ENCODE assay signal across 19 cellular contexts in genomic region chr1:21042920-21043605, GRCh38.
A peak's percentile ranks its signal among the peaks of the same experiment; 100 is the strongest.
DNase-seq lines count a peak whose midpoint lies in the region; ATAC-seq, FAIRE-seq and TF ChIP-seq lines count a peak whose summit lies in the region.
"Had no signal": no experiment of that assay in that cellular context is flagged by ENCODE, and none has a peak within 500 bp of the region (broad histone marks: within the 10 kb centered on the region; RNA-seq: fewer than 3 reads in every experiment).

No MANE protein-coding gene starts in this region.

- no peak overlapping the region for H3K27ac ChIP-seq in A549
- H3K27ac ChIP-seq in HEK293 (ENCODE audit: extremely low read depth, low read depth, low read length) = no peak overlapping the region
- H3K27ac ChIP-seq: epithelial cell of prostate, suprapubic skin had no signal

- TF ChIP-seq RAD21 in A549 (conservative IDR thresholded peaks at IDR 0.05 in 1 of 2, IDR thresholded peaks at IDR 0.05 in 1 of 2) = no peak

- DNase-seq in A549 (ENCODE audit: low read depth in 1 of 2, low spot score in 1 of 2) = no peak
- DNase-seq in cardiac fibroblast (ENCODE audit: low read depth in 2 of 2) = peak; percentile 61 to 68
- DNase-seq in mesothelial cell of epicardium (ENCODE audit: low spot score in 2 of 2, unreplicated experiment in 2 of 2) = no peak
- no peak for DNase-seq in T-helper 1 cell
- no peak for DNase-seq in HCEC 1CT
- DNase-seq in NCI-H1105 (lab: John Stamatoyannopoulos, UW) = no peak
- no peak for DNase-seq in GM13976 (ENCODE audit: low spot score)
- DNase-seq: activated CD4-positive, alpha-beta T cell treated with anti-CD3 and anti-CD28 coated beads, Interleukin-2, amount 10 ng/mL, durations not matched to agents 24 days and 14 days; activated T-cell treated with anti-CD3 and anti-CD28 coated beads for 4 hours; hippocampal formation; left cardiac atrium; MM.1S; mucosa of descending colon; NCI-H2171 had no signal

- in situ Hi-C loops in GM13976 (cut with MboI; ENCODE audit: low sequenced_read_pairs, unreplicated experiment) = no loop called here

- no peaks in the 10 kb centered on the region for H3K27me3 Mint-ChIP-seq in mesothelial cell of epicardium (ENCODE audit: low read depth)
- H3K27me3 Mint-ChIP-seq: activated CD4-positive, alpha-beta T cell treated with anti-CD3 and anti-CD28 coated beads, Interleukin-2, amount 10 ng/mL, durations not matched to agents 24 days and 14 days had no signal

- H3K4me2 ChIP-seq in A549 = no peak overlapping the region

- no peaks in the 10 kb centered on the region for H3K9me3 ChIP-seq in A549
- no peaks in the 10 kb centered on the region for H3K9me3 ChIP-seq in HEK293 (ENCODE audit: control insufficient read depth, insufficient read depth, low read depth, low read length)
- H3K9me3 ChIP-seq: mucosa of descending colon, suprapubic skin had no signal

- POLR2A ChIA-PET in A549 (lab: Yijun Ruan, JAX) = no interaction called here
- POLR2A ChIA-PET in HEK293 (lab: Yijun Ruan, JAX) = no interaction called here

- H3K4me3 Mint-ChIP-seq in mesothelial cell of epicardium = no peak overlapping the region
- H3K4me3 Mint-ChIP-seq: activated CD4-positive, alpha-beta T cell treated with anti-CD3 and anti-CD28 coated beads, Interleukin-2, amount 10 ng/mL, durations not matched to agents 24 days and 14 days; T-helper 2 cell treated with Interferon-gamma antibody and Interleukin-4, amounts not matched to agents 5 μg/mL and 100 μg/mL, for 36 hours had no signal

- TF ChIP-seq CTCF in A549 (IDR thresholded peaks at IDR 0.05) = no peak
- no peak for TF ChIP-seq CTCF in HEK293 (tag by site-specific recombination; IDR thresholded peaks at IDR 0.05)
- no peak for TF ChIP-seq CTCF in cardiac fibroblast (IDR thresholded peaks at IDR 0.05; ENCODE audit: low read depth, low read length)
- TF ChIP-seq CTCF in mesothelial cell of epicardium (IDR thresholded peaks at IDR 0.05; ENCODE audit: unreplicated experiment) = no peak
- TF ChIP-seq CTCF in GM13976 (IDR thresholded peaks at IDR 0.05; ENCODE audit: borderline replicate concordance, control extremely low read depth, extremely low read depth, insufficient read depth, missing control alignments) = no peak

- H3K4me1 ChIP-seq in A549 (0 out of 3 replicates have a peak, but pooled peaks cover 6% of the 10 kb centered on the region), HEK293 (ENCODE audit: control insufficient read depth, insufficient read depth, low read length) (0 out of 2 replicates have a peak, but pooled peaks cover 8% of the 10 kb centered on the region)
- H3K4me1 ChIP-seq: suprapubic skin had no signal

- H3K36me3 ChIP-seq in HEK293 (ENCODE audit: control insufficient read depth in 2 of 2, insufficient read depth in 1 of 2, low read length in 2 of 2) = peaks cover 0 to 12% of the 10 kb centered on the region in 2 experiments; a peak in 1 of 3 replicates
- H3K36me3 ChIP-seq: suprapubic skin had no signal

- WGBS in A549 (ENCODE audit: missing lambda C conversion rate) = 43% methylated on average over 2 of the region's 2 CpGs

- H3K27ac Mint-ChIP-seq in mesothelial cell of epicardium = peak overlapping the region; percentile 35
- H3K27ac Mint-ChIP-seq: activated CD4-positive, alpha-beta T cell treated with anti-CD3 and anti-CD28 coated beads, Interleukin-2, amount 10 ng/mL, durations not matched to agents 24 days and 14 days; activated naive CD4-positive, alpha-beta T cell treated with anti-CD3 and anti-CD28 coated beads, Interleukin-2, amount 50 U/mL, for 72 hours; T-helper 2 cell treated with Interferon-gamma antibody and Interleukin-4, amounts not matched to agents 5 μg/mL and 100 μg/mL, for 36 hours had no signal

- no peaks in the 10 kb centered on the region for H3K9me3 Mint-ChIP-seq in mesothelial cell of epicardium
- H3K9me3 Mint-ChIP-seq: activated CD4-positive, alpha-beta T cell treated with anti-CD3 and anti-CD28 coated beads, Interleukin-2, amount 10 ng/mL, durations not matched to agents 24 days and 14 days; activated naive CD4-positive, alpha-beta T cell treated with anti-CD3 and anti-CD28 coated beads, Interleukin-2, amount 50 U/mL, for 72 hours; T-helper 2 cell treated with Interferon-gamma antibody and Interleukin-4, amounts not matched to agents 5 μg/mL and 100 μg/mL, for 36 hours had no signal

- no peak for FAIRE-seq in A549 (lab: Jason Lieb, UNC)

- H3K4me3 ChIP-seq in A549 (no peak overlapping the region), HEK293 (ENCODE audit: low read depth, low read length) (no peak overlapping the region), cardiac fibroblast (replicated peaks in 1 of 2; ENCODE audit: low read depth in 2 of 2, low read length in 2 of 2) (no peak overlapping the region)
- H3K4me3 ChIP-seq: mucosa of descending colon, suprapubic skin had no signal

- TF ChIP-seq POLR2A in A549 (IDR thresholded peaks at IDR 0.05; ENCODE audit: low read length) = no peak

- TF ChIP-seq EP300 in A549 (IDR thresholded peaks at IDR 0.05) = no peak

- H3K36me3 Mint-ChIP-seq in mesothelial cell of epicardium = peaks cover 7% of the 10 kb centered on the region
- H3K36me3 Mint-ChIP-seq: activated naive CD4-positive, alpha-beta T cell treated with anti-CD3 and anti-CD28 coated beads, Interleukin-2, amount 50 U/mL, for 72 hours had no signal

- ATAC-seq in A549 = no peak
- ATAC-seq: activated naive CD4-positive, alpha-beta T cell treated with anti-CD3 and anti-CD28 coated beads, Interleukin-2, amount 50 U/mL, for 72 hours; left cardiac atrium; mucosa of descending colon had no signal

- CTCF ChIA-PET in A549 (lab: Yijun Ruan, JAX) (no interaction called here), HEK293 (lab: Yijun Ruan, JAX) (no interaction called here)

- H3K4me1 Mint-ChIP-seq in mesothelial cell of epicardium = peaks cover 12% of the 10 kb centered on the region

TF ChIP-seq in A549, 52 proteins besides CTCF, POLR2A, EP300 and RAD21:
- peak; percentile 20 for TF ChIP-seq MAFK (IDR thresholded peaks at IDR 0.05; ENCODE audit: partially characterized antibody)
- no peak for TF ChIP-seq CBX8 (IDR thresholded peaks at IDR 0.05)

TF ChIP-seq in HEK293, 187 proteins besides CTCF, POLR2A, EP300 and RAD21:
- TF ChIP-seq ZNF155 (tag by site-specific recombination; IDR thresholded peaks at IDR 0.05) (no peak), PRDM6 (tag by site-specific recombination; IDR thresholded peaks at IDR 0.05) (peak; percentile 48), ZNF558 (tag by site-specific recombination; IDR thresholded peaks at IDR 0.05) (no peak), ZNF311 (tag by site-specific recombination; IDR thresholded peaks at IDR 0.05; ENCODE audit: borderline replicate concordance) (no peak)
- TF ChIP-seq, protein P1, sequence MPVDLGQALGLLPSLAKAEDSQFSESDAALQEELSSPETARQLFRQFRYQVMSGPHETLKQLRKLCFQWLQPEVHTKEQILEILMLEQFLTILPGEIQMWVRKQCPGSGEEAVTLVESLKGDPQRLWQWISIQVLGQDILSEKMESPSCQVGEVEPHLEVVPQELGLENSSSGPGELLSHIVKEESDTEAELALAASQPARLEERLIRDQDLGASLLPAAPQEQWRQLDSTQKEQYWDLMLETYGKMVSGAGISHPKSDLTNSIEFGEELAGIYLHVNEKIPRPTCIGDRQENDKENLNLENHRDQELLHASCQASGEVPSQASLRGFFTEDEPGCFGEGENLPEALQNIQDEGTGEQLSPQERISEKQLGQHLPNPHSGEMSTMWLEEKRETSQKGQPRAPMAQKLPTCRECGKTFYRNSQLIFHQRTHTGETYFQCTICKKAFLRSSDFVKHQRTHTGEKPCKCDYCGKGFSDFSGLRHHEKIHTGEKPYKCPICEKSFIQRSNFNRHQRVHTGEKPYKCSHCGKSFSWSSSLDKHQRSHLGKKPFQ (tag by site-specific recombination; IDR thresholded peaks at IDR 0.05) = no peak

Comparison
In these comparisons a context has a peak if more than half of its experiments do, and no peak if none do; other contexts are left out.
1. DNase-seq: peak in cardiac fibroblast (2 of 2); none in A549 (0 of 2), mesothelial cell of epicardium (0 of 2), T-helper 1 cell (0 of 5), HCEC 1CT (single experiment), NCI-H1105 (single experiment) and GM13976 (single experiment).